1 cellular context compared by ENCODE assay signal in genomic region chr16:30651124-30652004, GRCh38.
TF ChIP-seq lines count a peak whose summit lies in the region.

No MANE protein-coding gene starts in this region.

TF ChIP-seq in IMR-90, 13 proteins besides CTCF, POLR2A, EP300 and RAD21:
- TF ChIP-seq RFX5 (IDR thresholded peaks at IDR 0.05; ENCODE audit: low read depth, low read length): no peak
- 0 out of 2 replicates have a peak, but pooled peaks have one; percentile 2 for TF ChIP-seq BHLHE40 (IDR thresholded peaks at IDR 0.05; ENCODE audit: low read depth, low read length)
- peak; percentile 22 for TF ChIP-seq SMC3 (IDR thresholded peaks at IDR 0.05; ENCODE audit: low read depth, low read length)
